9 cellular contexts compared by ENCODE assay signal in genomic region chr9:90964101-90965020, GRCh38.
DNase-seq lines count a peak whose midpoint lies in the region; ATAC-seq and TF ChIP-seq lines count a peak whose summit lies in the region.
"Had no signal": no experiment of that assay in that cellular context is flagged by ENCODE, and none has a peak within 500 bp of the region (broad histone marks: within the 10 kb centered on the region; RNA-seq: fewer than 3 reads in every experiment).

No MANE protein-coding gene starts in this region.

- no peak overlapping the region for H3K4me3 ChIP-seq in SK-N-SH (ENCODE audit: low read depth in 2 of 2, low read length in 1 of 2)
- H3K4me3 ChIP-seq in OCI-LY7 (ENCODE audit: low read depth, low read length, poor library complexity, severe bottlenecking), result no peak overlapping the region

- CTCF ChIA-PET in SK-N-SH (lab: Yijun Ruan, JAX), result interaction anchor here (1.0 to 2.9 kb wide), 3 partner anchors 12 to 49 kb away, joined by 3 to 11 read pairs (median 5); no protein-coding TSS in a partner anchor
- CTCF ChIA-PET in OCI-LY7 (lab: Charles Lee; ENCODE audit: unreplicated experiment), result no interaction called here

- no peak overlapping the region for H2AFZ ChIP-seq in SK-N-SH (ENCODE audit: low read depth)
- no peak overlapping the region for H2AFZ ChIP-seq in OCI-LY7 (ENCODE audit: low read length)

- H3K4me2 ChIP-seq in SK-N-SH (no peak overlapping the region), OCI-LY7 (ENCODE audit: low read length) (no peak overlapping the region)

- ATAC-seq in SK-N-SH treated with all-trans-retinoic acid at 6 μM for 48 hours (no peak; the same call in 2 of the 3 replicates), HG02588 (IDR thresholded peaks at IDR 0.05; ENCODE audit: unreplicated experiment) (no peak), GM21390 (IDR thresholded peaks at IDR 0.05; ENCODE audit: unreplicated experiment) (no peak)

- H3K27ac ChIP-seq in SK-N-SH (ENCODE audit: low read depth in 2 of 2, low read length in 1 of 2), result no peak overlapping the region; a peak in 1 of 4 replicates
- no peak overlapping the region for H3K27ac ChIP-seq in OCI-LY7 (ENCODE audit: low read depth, low read length, poor library complexity, severe bottlenecking)

- POLR2A ChIA-PET in SK-N-SH (lab: Yijun Ruan, JAX), result no interaction called here
- POLR2A ChIA-PET in OCI-LY7 (lab: Charles Lee), result interaction anchor here (0.6 kb wide), 1 partner anchor 9 kb away, joined by 4 read pairs; no protein-coding TSS in a partner anchor

- no peak overlapping the region for H3K9ac ChIP-seq in SK-N-SH

- TF ChIP-seq RAD21 in SK-N-SH (IDR thresholded peaks at IDR 0.05; ENCODE audit: low read length), result no peak

- H3K4me1 ChIP-seq in SK-N-SH (ENCODE audit: control insufficient read depth in 1 of 2, insufficient read depth in 2 of 2, low read depth in 1 of 2, low read length in 1 of 2), result peaks cover 0 to 19% of the 10 kb centered on the region in 2 experiments; a peak in 1 of 4 replicates
- H3K4me1 ChIP-seq in OCI-LY7 (ENCODE audit: insufficient read depth, low read length, poor library complexity, severe bottlenecking), result no peaks in the 10 kb centered on the region

- TF ChIP-seq CTCF in SK-N-SH (IDR thresholded peaks at IDR 0.05) (no peak), OCI-LY7 (conservative IDR thresholded peaks at IDR 0.05; ENCODE audit: low read length) (0 out of 2 replicates have a peak, but pooled peaks have one; percentile 12)

- H3K79me2 ChIP-seq in SK-N-SH (ENCODE audit: insufficient read depth), result no peaks in the 10 kb centered on the region
- H3K79me2 ChIP-seq in OCI-LY7 (ENCODE audit: insufficient read depth, low read depth, low read length), result no peaks in the 10 kb centered on the region

- no peaks in the 10 kb centered on the region for H3F3A ChIP-seq in SK-N-SH (replicated peaks; ENCODE audit: insufficient read depth)

- whole genome bisulfite sequencing in SK-N-SH (ENCODE audit: low lambda C conversion rate), result 58% methylated on average over 24 of the region's 26 CpGs

- H3K9me3 ChIP-seq in SK-N-SH (no peaks in the 10 kb centered on the region), OCI-LY7 (ENCODE audit: low read length) (no peaks in the 10 kb centered on the region)

- TF ChIP-seq EP300 in SK-N-SH (IDR thresholded peaks at IDR 0.05; ENCODE audit: borderline replicate concordance in 1 of 2, low read depth in 1 of 2, low read length in 1 of 2), result no peak

- H4K20me1 ChIP-seq in SK-N-SH (ENCODE audit: insufficient read depth), result no peaks in the 10 kb centered on the region
- H4K20me1 ChIP-seq in OCI-LY7 (ENCODE audit: insufficient read depth, low read length), result no peaks in the 10 kb centered on the region

- no peaks in the 10 kb centered on the region for H3K9me2 ChIP-seq in SK-N-SH
- H3K9me2 ChIP-seq in OCI-LY7 (ENCODE audit: insufficient read depth, low read length), result no peaks in the 10 kb centered on the region

- peak; percentile 51 for DNase-seq in SK-N-SH
- DNase-seq in OCI-LY7 (ENCODE audit: low spot score), result peak; percentile 31
- peak; percentile 38 for DNase-seq in iPS-NIHi11 (ENCODE audit: low spot score)
- DNase-seq in superior temporal gyrus (ENCODE audit: extremely low spot score), result peak; percentile 19
- DNase-seq in activated CD4-positive, CD25-positive, alpha-beta regulatory T cell treated with anti-CD3 and anti-CD28 coated beads, Interleukin-2, amount 50 U/mL, for 72 hours, result no peak
- DNase-seq: C1 segment of cervical spinal cord had no signal

- H3K27me3 ChIP-seq in SK-N-SH (ENCODE audit: insufficient read depth), result no peaks in the 10 kb centered on the region

- intact Hi-C loops in OCI-LY7 (cut with micrococcal nuclease; ENCODE audit: unreplicated experiment), result no loop called here

- no TSS peak for BruUV-seq in OCI-LY7 (replicated peaks; lab: Mats Ljungman, UMichigan)

- H3K36me3 ChIP-seq in SK-N-SH (replicated peaks in 1 of 2; ENCODE audit: control insufficient read depth in 1 of 2, insufficient read depth in 2 of 2, low read length in 1 of 2) (no peaks in the 10 kb centered on the region), OCI-LY7 (ENCODE audit: insufficient read depth, low read length) (no peaks in the 10 kb centered on the region)

TF ChIP-seq in SK-N-SH, 30 proteins besides CTCF, POLR2A, EP300 and RAD21:
- TF ChIP-seq USF1 (IDR thresholded peaks at IDR 0.05; ENCODE audit: borderline replicate concordance, low read depth) (no peak), GATA2 (CRISPR knock-in tag; IDR thresholded peaks at IDR 0.05) (peak; percentile 70)

TF ChIP-seq in SK-N-SH treated with all-trans-retinoic acid at 6 μM for 48 hours, 23 proteins besides CTCF, POLR2A, EP300 and RAD21:
- TF ChIP-seq GLIS3 (CRISPR knock-in tag; IDR thresholded peaks at IDR 0.05) (no peak), OSR1 (CRISPR knock-in tag; IDR thresholded peaks at IDR 0.05) (no peak), ZFP3 (CRISPR knock-in tag; IDR thresholded peaks at IDR 0.05) (no peak), ZNF70 (CRISPR knock-in tag; IDR thresholded peaks at IDR 0.05) (no peak), ZC3H10 (CRISPR knock-in tag; IDR thresholded peaks at IDR 0.05) (no peak), CSDC2 (CRISPR knock-in tag; IDR thresholded peaks at IDR 0.05) (no peak), TOX (CRISPR knock-in tag; IDR thresholded peaks at IDR 0.05; ENCODE audit: borderline replicate concordance) (no peak), RARB (CRISPR knock-in tag; IDR thresholded peaks at IDR 0.05) (no peak), TCF4 (CRISPR knock-in tag; IDR thresholded peaks at IDR 0.05; ENCODE audit: borderline replicate concordance) (no peak), ISL1 (CRISPR knock-in tag; IDR thresholded peaks at IDR 0.05) (no peak), ZNF8 (CRISPR knock-in tag; IDR thresholded peaks at IDR 0.05) (no peak), ZFP30 (CRISPR knock-in tag; IDR thresholded peaks at IDR 0.05) (no peak), BACH2 (CRISPR knock-in tag; IDR thresholded peaks at IDR 0.05; ENCODE audit: borderline replicate concordance) (no peak), ESRRG (CRISPR knock-in tag; IDR thresholded peaks at IDR 0.05) (no peak), PPARA (CRISPR knock-in tag; IDR thresholded peaks at IDR 0.05; ENCODE audit: borderline replicate concordance) (no peak), SNAI2 (CRISPR knock-in tag; IDR thresholded peaks at IDR 0.05) (no peak)
- TF ChIP-seq, protein P1, sequence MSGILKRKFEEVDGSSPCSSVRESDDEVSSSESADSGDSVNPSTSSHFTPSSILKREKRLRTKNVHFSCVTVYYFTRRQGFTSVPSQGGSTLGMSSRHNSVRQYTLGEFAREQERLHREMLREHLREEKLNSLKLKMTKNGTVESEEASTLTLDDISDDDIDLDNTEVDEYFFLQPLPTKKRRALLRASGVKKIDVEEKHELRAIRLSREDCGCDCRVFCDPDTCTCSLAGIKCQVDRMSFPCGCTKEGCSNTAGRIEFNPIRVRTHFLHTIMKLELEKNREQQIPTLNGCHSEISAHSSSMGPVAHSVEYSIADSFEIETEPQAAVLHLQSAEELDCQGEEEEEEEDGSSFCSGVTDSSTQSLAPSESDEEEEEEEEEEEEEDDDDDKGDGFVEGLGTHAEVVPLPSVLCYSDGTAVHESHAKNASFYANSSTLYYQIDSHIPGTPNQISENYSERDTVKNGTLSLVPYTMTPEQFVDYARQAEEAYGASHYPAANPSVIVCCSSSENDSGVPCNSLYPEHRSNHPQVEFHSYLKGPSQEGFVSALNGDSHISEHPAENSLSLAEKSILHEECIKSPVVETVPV (CRISPR knock-in tag; IDR thresholded peaks at IDR 0.05), result no peak
- TF ChIP-seq, protein P2, sequence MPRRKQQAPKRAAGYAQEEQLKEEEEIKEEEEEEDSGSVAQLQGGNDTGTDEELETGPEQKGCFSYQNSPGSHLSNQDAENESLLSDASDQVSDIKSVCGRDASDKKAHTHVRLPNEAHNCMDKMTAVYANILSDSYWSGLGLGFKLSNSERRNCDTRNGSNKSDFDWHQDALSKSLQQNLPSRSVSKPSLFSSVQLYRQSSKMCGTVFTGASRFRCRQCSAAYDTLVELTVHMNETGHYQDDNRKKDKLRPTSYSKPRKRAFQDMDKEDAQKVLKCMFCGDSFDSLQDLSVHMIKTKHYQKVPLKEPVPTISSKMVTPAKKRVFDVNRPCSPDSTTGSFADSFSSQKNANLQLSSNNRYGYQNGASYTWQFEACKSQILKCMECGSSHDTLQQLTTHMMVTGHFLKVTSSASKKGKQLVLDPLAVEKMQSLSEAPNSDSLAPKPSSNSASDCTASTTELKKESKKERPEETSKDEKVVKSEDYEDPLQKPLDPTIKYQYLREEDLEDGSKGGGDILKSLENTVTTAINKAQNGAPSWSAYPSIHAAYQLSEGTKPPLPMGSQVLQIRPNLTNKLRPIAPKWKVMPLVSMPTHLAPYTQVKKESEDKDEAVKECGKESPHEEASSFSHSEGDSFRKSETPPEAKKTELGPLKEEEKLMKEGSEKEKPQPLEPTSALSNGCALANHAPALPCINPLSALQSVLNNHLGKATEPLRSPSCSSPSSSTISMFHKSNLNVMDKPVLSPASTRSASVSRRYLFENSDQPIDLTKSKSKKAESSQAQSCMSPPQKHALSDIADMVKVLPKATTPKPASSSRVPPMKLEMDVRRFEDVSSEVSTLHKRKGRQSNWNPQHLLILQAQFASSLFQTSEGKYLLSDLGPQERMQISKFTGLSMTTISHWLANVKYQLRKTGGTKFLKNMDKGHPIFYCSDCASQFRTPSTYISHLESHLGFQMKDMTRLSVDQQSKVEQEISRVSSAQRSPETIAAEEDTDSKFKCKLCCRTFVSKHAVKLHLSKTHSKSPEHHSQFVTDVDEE (CRISPR knock-in tag; IDR thresholded peaks at IDR 0.05), result no peak
- TF ChIP-seq, protein P3, sequence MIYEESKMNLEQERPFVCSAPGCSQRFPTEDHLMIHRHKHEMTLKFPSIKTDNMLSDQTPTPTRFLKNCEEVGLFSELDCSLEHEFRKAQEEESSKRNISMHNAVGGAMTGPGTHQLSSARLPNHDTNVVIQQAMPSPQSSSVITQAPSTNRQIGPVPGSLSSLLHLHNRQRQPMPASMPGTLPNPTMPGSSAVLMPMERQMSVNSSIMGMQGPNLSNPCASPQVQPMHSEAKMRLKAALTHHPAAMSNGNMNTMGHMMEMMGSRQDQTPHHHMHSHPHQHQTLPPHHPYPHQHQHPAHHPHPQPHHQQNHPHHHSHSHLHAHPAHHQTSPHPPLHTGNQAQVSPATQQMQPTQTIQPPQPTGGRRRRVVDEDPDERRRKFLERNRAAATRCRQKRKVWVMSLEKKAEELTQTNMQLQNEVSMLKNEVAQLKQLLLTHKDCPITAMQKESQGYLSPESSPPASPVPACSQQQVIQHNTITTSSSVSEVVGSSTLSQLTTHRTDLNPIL (CRISPR knock-in tag; IDR thresholded peaks at IDR 0.05; ENCODE audit: low read depth), result no peak
